ENCODE assay signal across 8 cellular contexts in genomic region chr12:106223485-106224391, GRCh38. TPM values are rescaled to one million over a fixed set of nuclear protein-coding genes. Genes with fewer than 3 reads are reported as not detected.
DNase-seq lines count a peak whose midpoint lies in the region; ATAC-seq and TF ChIP-seq lines count a peak whose summit lies in the region.

No MANE protein-coding gene starts in this region.

- no peak overlapping the region for H3K9ac ChIP-seq in NT2/D1 (ENCODE audit: insufficient read length, low read depth)

- H3K4me1 ChIP-seq in NT2/D1 (ENCODE audit: insufficient read depth, insufficient read length), result no peaks in the 10 kb centered on the region

- peak overlapping the region in 1 of 10 donors; percentile 33 for H3K4me3 Mint-ChIP-seq in naive thymus-derived CD8-positive, alpha-beta T cell

- H3K27ac Mint-ChIP-seq in naive thymus-derived CD8-positive, alpha-beta T cell, result peak overlapping the region in 6 of 10 donors; percentile 0 to 87 (median 44)

- no peaks in the 10 kb centered on the region for H3K36me3 ChIP-seq in NT2/D1 (ENCODE audit: insufficient read depth, insufficient read length, low read length)

- POLR2A ChIA-PET in naive thymus-derived CD8-positive, alpha-beta T cell (lab: Charles Lee), result interaction anchor here (0.6 to 0.9 kb wide), 3 partner anchors 14 to 79 kb away, joined by 3 to 5 read pairs (median 3); partner anchors contain the start of gene TCP11L2

- TF ChIP-seq CTCF in 22Rv1 (IDR thresholded peaks at IDR 0.05) (peak; percentile 100), GM13977 (IDR thresholded peaks at IDR 0.05; ENCODE audit: extremely low read depth, insufficient read depth, missing control alignments) (peak; percentile 95)

- no peak for TF ChIP-seq POLR2A in erythroblast (IDR thresholded peaks at IDR 0.05; ENCODE audit: low read length)

- no peak overlapping the region for H3K4me3 ChIP-seq in NT2/D1 (ENCODE audit: insufficient read length, low read depth)

- DNase-seq in GM13977 (ENCODE audit: low spot score) (peak; percentile 84), HPDE6-E6E7 (ENCODE audit: extremely low spot score) (peak; percentile 80), NT2/D1 (ENCODE audit: low read depth, low spot score) (peak; percentile 62), erythroblast (lab: John Stamatoyannopoulos, UW) (peak; percentile 43 to 73), substantia nigra (lab: John Stamatoyannopoulos, UW) (peak in 41 of 49 donors; percentile 4 to 73 (median 44))
- DNase-seq in activated CD8-positive, alpha-beta memory T cell treated with anti-CD3 and anti-CD28 coated beads, Interleukin-2, amount 50 U/mL, for 48 hours, result peak; percentile 86
- peak; percentile 54 to 83 (median 67) for DNase-seq in naive thymus-derived CD8-positive, alpha-beta T cell

- peaks cover 0 to 6% (median 3%) of the 10 kb centered on the region in 9 donors for H3K9me3 Mint-ChIP-seq in naive thymus-derived CD8-positive, alpha-beta T cell

- in situ Hi-C loops in GM13977 (cut with MboI; ENCODE audit: low pct_unique_long_range_greater_than_20kb, low sequenced_read_pairs, unreplicated experiment), result no loop called here

- H3K27ac ChIP-seq in 22Rv1, result no peak overlapping the region
- H3K27ac ChIP-seq in substantia nigra (ENCODE audit: low read depth, low read length, poor library complexity, severe bottlenecking), result no peak overlapping the region

- no peaks in the 10 kb centered on the region for H3K9me3 ChIP-seq in NT2/D1 (ENCODE audit: insufficient read depth, low read length)

- peaks cover 0 to 6% (median 0%) of the 10 kb centered on the region in 3 donors for H3K36me3 Mint-ChIP-seq in naive thymus-derived CD8-positive, alpha-beta T cell

- H3K27me3 Mint-ChIP-seq in naive thymus-derived CD8-positive, alpha-beta T cell, result peaks cover 7 to 18% (median 14%) of the 10 kb centered on the region in 5 donors

- ATAC-seq in naive thymus-derived CD8-positive, alpha-beta T cell, result peak; percentile 28 to 38

- H3K27me3 ChIP-seq in NT2/D1 (ENCODE audit: insufficient read depth, insufficient read length), result no peaks in the 10 kb centered on the region

- peaks cover 18 to 25% (median 23%) of the 10 kb centered on the region in 4 donors for H3K4me1 Mint-ChIP-seq in naive thymus-derived CD8-positive, alpha-beta T cell

RNA-seq across cellular contexts. Expression of gene CKAP4, which starts 24.1 kb away (rescaled TPM):
- total RNA-seq in naive thymus-derived CD8-positive, alpha-beta T cell, result 10 to 100 TPM; 13.7 to 14.4 TPM
- polyA plus RNA-seq in naive thymus-derived CD8-positive, alpha-beta T cell, result 10 to 100 TPM; 11.2 to 11.9 (median 11.2) TPM
